ENCODE assay signal across 13 cellular contexts in the genomic region with DNA sequence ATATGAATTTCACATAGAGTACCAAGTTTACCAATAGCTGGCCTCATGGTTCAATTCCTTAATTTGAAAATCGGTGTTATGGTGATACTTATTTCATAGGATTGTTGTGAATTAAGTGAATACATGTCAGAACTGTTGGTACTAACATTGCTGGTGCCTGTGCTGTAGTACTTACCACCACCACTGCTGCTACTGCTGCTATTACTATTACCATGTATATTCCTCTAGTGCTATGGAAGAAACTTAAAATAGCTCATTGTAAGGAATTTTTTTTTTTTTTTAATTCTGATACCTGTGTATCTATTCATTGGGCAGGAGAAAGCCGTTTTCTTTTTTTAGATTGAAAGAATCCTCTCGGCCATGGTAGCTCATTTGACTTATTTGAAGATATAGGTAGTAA. TPM values are rescaled to one million over a fixed set of nuclear protein-coding genes. Genes with fewer than 3 reads are reported as not detected.
DNase-seq lines count a peak whose midpoint lies in the region; TF ChIP-seq lines count a peak whose summit lies in the region.
"Had no signal": no experiment of that assay in that cellular context is flagged by ENCODE, and none has a peak within 500 bp of the region (broad histone marks: within the 10 kb centered on the region; RNA-seq: fewer than 3 reads in every experiment).

No MANE protein-coding gene starts in this region.

- peaks cover 0 to 2% (median 0%) of the 10 kb centered on the region in 6 donors for H3K9me3 Mint-ChIP-seq in immature natural killer cell

- DNase-seq in BJ (ENCODE audit: low read depth) (no peak), RKO (ENCODE audit: low spot score) (peak; percentile 56), immature natural killer cell (no peak), prostate gland (ENCODE audit: low spot score) (no peak), H4 (ENCODE audit: low spot score) (no peak), NK-92 (lab: John Stamatoyannopoulos, UW; ENCODE audit: unreplicated experiment) (no peak)
- DNase-seq: activated CD4-positive, alpha-beta T cell treated with anti-CD3 and anti-CD28 coated beads for 48 hours; adrenal gland; left ventricle myocardium superior; NCI-H1105; stimulated activated CD4-positive, alpha-beta T cell treated with anti-CD3 and anti-CD28 coated beads, Interleukin-4, amount 100 ng/mL, for 1 hour had no signal

- H4K20me1 ChIP-seq in DOHH2 (ENCODE audit: control insufficient read depth, insufficient read depth, low read depth, low read length), result peaks cover 17% of the 10 kb centered on the region

- H3K9me3 ChIP-seq in DOHH2 (ENCODE audit: control insufficient read depth, insufficient read depth, low read length), result no peaks in the 10 kb centered on the region
- no peaks in the 10 kb centered on the region for H3K9me3 ChIP-seq in prostate gland
- H3K9me3 ChIP-seq: adrenal gland had no signal

- H3K27ac ChIP-seq in DOHH2 (ENCODE audit: low read depth, low read length) (no peak overlapping the region), prostate gland (no peak overlapping the region)
- H3K27ac ChIP-seq: adrenal gland, parathyroid adenoma had no signal

- H3K4me3 Mint-ChIP-seq in immature natural killer cell, result peak overlapping the region in 3 of 5 donors; percentile 9 to 34 (median 16)

- H3K36me3 ChIP-seq in BJ (ENCODE audit: control insufficient read depth, insufficient read depth, low read length) (no peaks in the 10 kb centered on the region), DOHH2 (ENCODE audit: control insufficient read depth, low read length) (peaks cover 37% of the 10 kb centered on the region), prostate gland (no peaks in the 10 kb centered on the region)

- H3K27ac Mint-ChIP-seq in immature natural killer cell, result peak overlapping the region; percentile 3 to 81 (median 66)

- H3K27me3 ChIP-seq in BJ (ENCODE audit: control insufficient read depth, insufficient read depth, low read length) (no peaks in the 10 kb centered on the region), DOHH2 (ENCODE audit: control insufficient read depth, low read length) (no peaks in the 10 kb centered on the region), prostate gland (replicated peaks; ENCODE audit: insufficient read depth) (no peaks in the 10 kb centered on the region)
- H3K27me3 ChIP-seq: adrenal gland had no signal

- H3K27me3 Mint-ChIP-seq in immature natural killer cell (ENCODE audit: low read depth in 3 of 3), result peaks cover 10 to 15% (median 14%) of the 10 kb centered on the region in 3 donors

- no peaks in the 10 kb centered on the region for H3K9me2 ChIP-seq in DOHH2 (replicated peaks; ENCODE audit: control insufficient read depth, low read length)

- H3K4me1 Mint-ChIP-seq in immature natural killer cell, result peaks cover 49 to 72% of the 10 kb centered on the region in 2 donors

- no peak for TF ChIP-seq POLR2A in prostate gland (IDR thresholded peaks at IDR 0.05)

- H3K4me2 ChIP-seq in DOHH2 (ENCODE audit: low read length), result peak overlapping the region; percentile 82

- WGBS in prostate gland, result 94% methylated on average over 3 of the region's 3 CpGs

- CTCF ChIA-PET in BJ (lab: Yijun Ruan, JAX), result interaction anchor here (0.7 kb wide), 1 partner anchor 38 kb away, joined by 3 read pairs; the partner anchor contains the start of gene LRCH3

- TF ChIP-seq CTCF in BJ (IDR thresholded peaks at IDR 0.05; ENCODE audit: insufficient read depth, low read depth, low read length), result peak; percentile 9; the same call in 1 of the 2 replicates
- no peak for TF ChIP-seq CTCF in DOHH2 (IDR thresholded peaks at IDR 0.05; ENCODE audit: low read depth, low read length, poor library complexity, severe bottlenecking)
- TF ChIP-seq CTCF in prostate gland (IDR thresholded peaks at IDR 0.05), result no peak

- H3K4me3 ChIP-seq in BJ (ENCODE audit: low read depth, low read length), result no peak overlapping the region
- H3K4me3 ChIP-seq in DOHH2 (ENCODE audit: low read length), result peak overlapping the region; percentile 17
- no peak overlapping the region for H3K4me3 ChIP-seq in prostate gland
- H3K4me3 ChIP-seq: adrenal gland had no signal

- intact Hi-C loops in prostate gland (cut with DNase I), result no loop called here

- H3K4me1 ChIP-seq in DOHH2 (ENCODE audit: control insufficient read depth, low read length) (peaks cover 42% of the 10 kb centered on the region), prostate gland (replicated peaks) (peaks cover 7% of the 10 kb centered on the region)
- H3K4me1 ChIP-seq: parathyroid adenoma had no signal

- H3K79me2 ChIP-seq in DOHH2 (ENCODE audit: control insufficient read depth, low read length), result peaks cover 82% of the 10 kb centered on the region

- POLR2A ChIA-PET in BJ (lab: Charles Lee), result no interaction called here

- H3K36me3 Mint-ChIP-seq in immature natural killer cell, result no peaks in the 10 kb centered on the region

- H3F3A ChIP-seq in DOHH2 (ENCODE audit: control insufficient read depth, insufficient read depth), result peaks cover 9% of the 10 kb centered on the region; the same call in 1 of the 2 replicates

RNA-seq across cellular contexts. Expression of gene FYTTD1, which starts 3.6 kb away (rescaled TPM):
- polyA plus RNA-seq in BJ (2011; rRNA removed) (37.2 and 61.6 TPM in 2 replicates), immature natural killer cell (100 to 1,000 TPM; 103 to 144 (median 141) TPM)
- polyA minus RNA-seq in BJ (2011; rRNA and poly(A)+ RNA removed), result 11.7 and 11.8 TPM in 2 replicates
- 10 to 100 TPM; 27.7 to 69.5 TPM for total RNA-seq in prostate gland
- total RNA-seq in H4 (2014; rRNA removed; shearing (Covaris generic)), result 35.9 and 53.1 TPM in 2 replicates

RNA-seq across cellular contexts. Expression of gene RUBCN, which starts 16.6 kb away (rescaled TPM):
- 8.6 and 15.3 TPM in 2 replicates for polyA plus RNA-seq in BJ (2011; rRNA removed)
- polyA minus RNA-seq in BJ (2011; rRNA and poly(A)+ RNA removed), result 16.4 and 19.1 TPM in 2 replicates
- 10 to 100 TPM in 2 of 3 donors, 1 to 10 TPM in 1; 8.9 to 29.9 (median 10.9) TPM for polyA plus RNA-seq in immature natural killer cell
- total RNA-seq in prostate gland, result 100 to 1,000 TPM in 1 of 2 donors, 10 to 100 TPM in 1; 32.2 to 121 TPM
- 6.3 and 7.5 TPM in 2 replicates for total RNA-seq in H4 (2014; rRNA removed; shearing (Covaris generic))

RNA-seq across cellular contexts. Expression of gene LRCH3, which starts 37.8 kb away (rescaled TPM):
- polyA plus RNA-seq in BJ (2011; rRNA removed) (109 and 155 TPM in 2 replicates), immature natural killer cell (10 to 100 TPM in 1 of 3 donors, 1 to 10 TPM in 2; 4.5 to 26.3 (median 7.2) TPM)
- polyA minus RNA-seq in BJ (2011; rRNA and poly(A)+ RNA removed), result 60.8 and 82.3 TPM in 2 replicates
- total RNA-seq in prostate gland, result 100 to 1,000 TPM in 1 of 2 donors, 10 to 100 TPM in 1; 31.6 to 114 TPM
- total RNA-seq in H4 (2014; rRNA removed; shearing (Covaris generic)), result 15.9 and 21.9 TPM in 2 replicates
